Comparison of ENCODE assay signal across 8 cellular contexts in genomic region chr22:28679611-28680287, GRCh38. TPM values are rescaled to one million over a fixed set of nuclear protein-coding genes. Genes with fewer than 3 reads are reported as not detected.
DNase-seq lines count a peak whose midpoint lies in the region; ATAC-seq and TF ChIP-seq lines count a peak whose summit lies in the region.
"Not testable (repeated sequence)": the region's sequence is repeated elsewhere in the genome, so short reads cannot be mapped to it uniquely, and the experiment has no call there.

TSS of gene TTC28 (minus strand) at chr22:28679840. CDS start at chr22:28679723, 117 bp downstream.

- TF ChIP-seq EP300 in stomach (IDR thresholded peaks at IDR 0.05): not testable (repeated sequence)

- not testable (repeated sequence) for ATAC-seq in activated CD8-positive, alpha-beta memory T cell treated with anti-CD3 and anti-CD28 coated beads, Interleukin-2, amount 10 ng/mL, durations not matched to agents 7 days and 5 days

- peaks cover 87% of the 10 kb centered on the region for H3K27me3 Mint-ChIP-seq in activated CD8-positive, alpha-beta memory T cell treated with anti-CD3 and anti-CD28 coated beads, Interleukin-2, amount 10 ng/mL, durations not matched to agents 7 days and 5 days
- not testable (repeated sequence) for H3K27me3 Mint-ChIP-seq in nephron progenitor cell (ENCODE audit: low read depth, poor library complexity)

- not testable (repeated sequence) for TF ChIP-seq CTCF in nephron progenitor cell (IDR thresholded peaks at IDR 0.05); stomach (IDR thresholded peaks at IDR 0.05)

- H3K36me3 ChIP-seq in stomach: not testable (repeated sequence)

- DNase-seq in COR-L47 (lab: John Stamatoyannopoulos, UW): peak; percentile 88
- peak; percentile 67 for DNase-seq in HuH-7 (ENCODE audit: low spot score)
- DNase-seq in NCI-H774 (lab: John Stamatoyannopoulos, UW): peak; percentile 45
- not testable (repeated sequence) for DNase-seq in activated CD8-positive, alpha-beta memory T cell treated with anti-CD3 and anti-CD28 coated beads, Interleukin-2, amount 10 ng/mL, durations not matched to agents 7 days and 5 days
- peak; percentile 47 for DNase-seq in dedifferentiated amniotic fluid mesenchymal stem cell (ENCODE audit: extremely low spot score)
- peak; percentile 29 to 61 for DNase-seq in hippocampal formation (lab: John Stamatoyannopoulos, UW)
- peak; percentile 95 for DNase-seq in nephron progenitor cell
- DNase-seq in stomach: peak; percentile 70

- H3K4me3 ChIP-seq in stomach: peak within 1 kb of the TSS; percentile 73 to 87 (median 80)

- H3K9me3 ChIP-seq in stomach: not testable (repeated sequence)

- not testable (repeated sequence) for TF ChIP-seq POLR2A in stomach (IDR thresholded peaks at IDR 0.05)

- H3K27ac ChIP-seq in stomach: peak within 1 kb of the TSS; percentile 35 to 86 (median 67)

- intact Hi-C loops in stomach (cut with DNase I; ENCODE audit: low total_unique reads): not testable (repeated sequence)

- peaks cover 0 to 28% (median 16%) of the 10 kb centered on the region in 4 donors for H3K4me1 ChIP-seq in stomach

- H3K27me3 ChIP-seq in stomach: peaks cover 0 to 15% (median 0%) of the 10 kb centered on the region in 3 donors

- not testable (repeated sequence) for H3K36me3 Mint-ChIP-seq in activated CD8-positive, alpha-beta memory T cell treated with anti-CD3 and anti-CD28 coated beads, Interleukin-2, amount 10 ng/mL, durations not matched to agents 7 days and 5 days; nephron progenitor cell (ENCODE audit: low read depth)

- H3K27ac Mint-ChIP-seq in activated CD8-positive, alpha-beta memory T cell treated with anti-CD3 and anti-CD28 coated beads, Interleukin-2, amount 10 ng/mL, durations not matched to agents 7 days and 5 days: not testable (repeated sequence)
- peak within 1 kb of the TSS; percentile 69 for H3K27ac Mint-ChIP-seq in nephron progenitor cell

- CTCF ChIA-PET in activated CD8-positive, alpha-beta memory T cell treated with anti-CD3 and anti-CD28 coated beads, Interleukin-2, amount 10 ng/mL, durations not matched to agents 7 days and 5 days (lab: Charles Lee): not testable (repeated sequence)

- H3K4me3 Mint-ChIP-seq in activated CD8-positive, alpha-beta memory T cell treated with anti-CD3 and anti-CD28 coated beads, Interleukin-2, amount 10 ng/mL, durations not matched to agents 7 days and 5 days: peak within 1 kb of the TSS; percentile 67
- peak within 1 kb of the TSS; percentile 88 for H3K4me3 Mint-ChIP-seq in nephron progenitor cell

- H3K9me3 Mint-ChIP-seq in activated CD8-positive, alpha-beta memory T cell treated with anti-CD3 and anti-CD28 coated beads, Interleukin-2, amount 10 ng/mL, durations not matched to agents 7 days and 5 days (ENCODE audit: low read depth); nephron progenitor cell: not testable (repeated sequence)

- peaks cover 13% of the 10 kb centered on the region for H3K4me1 Mint-ChIP-seq in activated CD8-positive, alpha-beta memory T cell treated with anti-CD3 and anti-CD28 coated beads, Interleukin-2, amount 10 ng/mL, durations not matched to agents 7 days and 5 days
- H3K4me1 Mint-ChIP-seq in nephron progenitor cell: peaks cover 13% of the 10 kb centered on the region

- 0 to 14% (median 4%) methylated on average over 16 to 101 of the region's 101 CpGs for WGBS in stomach, 5 donors

RNA-seq across cellular contexts. Expression of gene TTC28, which starts in this region (rescaled TPM):
- total RNA-seq in activated CD8-positive, alpha-beta memory T cell treated with anti-CD3 and anti-CD28 coated beads, Interleukin-2, amount 10 ng/mL, durations not matched to agents 7 days and 5 days: 1 to 10 TPM; 1.2 to 3.6 TPM
- 10 to 100 TPM; 19.3 to 53.4 (median 41.4) TPM for total RNA-seq in stomach
- polyA plus RNA-seq in stomach: 1 to 10 TPM; 1.7 to 4.4 (median 2.9) TPM

Comparison
In these comparisons a context has a peak if more than half of its experiments do, and no peak if none do; other contexts are left out.
1. RNA of gene TTC28 (total RNA-seq): 19.3 to 53.4 TPM in stomach; 1.2 to 3.6 TPM in activated CD8-positive, alpha-beta memory T cell treated with anti-CD3 and anti-CD28 coated beads, Interleukin-2, amount 10 ng/mL, durations not matched to agents 7 days and 5 days; every median in the first group is over 4 times any median in the second.